24 cellular contexts compared by ENCODE assay signal in genomic region chr7:29468196-29468595, GRCh38.
DNase-seq lines count a peak whose midpoint lies in the region; ATAC-seq, FAIRE-seq and TF ChIP-seq lines count a peak whose summit lies in the region.
"Had no signal": no experiment of that assay in that cellular context is flagged by ENCODE, and none has a peak within 500 bp of the region (broad histone marks: within the 10 kb centered on the region; RNA-seq: fewer than 3 reads in every experiment).

No MANE protein-coding gene starts in this region.

- TF ChIP-seq POLR2A in Peyer's patch (IDR thresholded peaks at IDR 0.05) (peak in 1 of 2 donors; percentile 52), transverse colon (IDR thresholded peaks at IDR 0.05) (peak; percentile 28)

- WGBS in pancreas, 2 donors: 93 to 94% methylated on average over 2 of the region's 2 CpGs
- 61 to 83% methylated on average over 2 of the region's 2 CpGs for WGBS in transverse colon (ENCODE audit: low coverage in 1 of 2), 2 donors

- intact Hi-C loops in left colon (cut with DNase I, micrococcal nuclease): no loop called here
- intact Hi-C loops in pancreas (cut with DNase I): no loop called here
- intact Hi-C loops in transverse colon (cut with DNase I; ENCODE audit: low total_unique reads): no loop called here
- intact Hi-C loops in posterior vena cava (cut with DNase I): no loop called here

- FAIRE-seq in pancreas (lab: Jason Lieb, UNC): peak; percentile 23
- FAIRE-seq: A549, D721Med, GM12878 had no signal

- H3K36me3 ChIP-seq in Peyer's patch (no peaks in the 10 kb centered on the region), pancreas (no peaks in the 10 kb centered on the region), transverse colon (no peaks in the 10 kb centered on the region)
- H3K36me3 ChIP-seq: BE2C; BLaER1 treated with 17β-estradiol and CSF1 and Interleukin-3, amounts not matched to agents 10 nM and 100 nM had no signal

- TF ChIP-seq CTCF in Peyer's patch (IDR thresholded peaks at IDR 0.05) (no peak), pancreas (IDR thresholded peaks at IDR 0.05) (no peak), transverse colon (IDR thresholded peaks at IDR 0.05) (no peak)

- in situ Hi-C loops in transverse colon (cut with MboI; ENCODE audit: low pct_ligation_motif_present in 1 of 4, low pct_unique_long_range_greater_than_20kb in 1 of 4, low sequenced_read_pairs in 3 of 4): no loop called here

- peak overlapping the region in 1 of 4 donors; percentile 23 for H3K4me3 ChIP-seq in Peyer's patch
- H3K4me3 ChIP-seq in pancreas: no peak overlapping the region
- H3K4me3 ChIP-seq in transverse colon: no peak overlapping the region
- H3K4me3 ChIP-seq: A549; BLaER1 treated with 17β-estradiol and CSF1 and Interleukin-3, amounts not matched to agents 10 nM and 100 nM; GM12878; GM23338 had no signal

- peak; percentile 64 for ATAC-seq in left colon
- ATAC-seq in pancreas: no peak
- no peak for ATAC-seq in HG03342 (IDR thresholded peaks at IDR 0.05; ENCODE audit: unreplicated experiment)
- ATAC-seq: A549, GM12878, GM23338 had no signal

- TF ChIP-seq EP300 in transverse colon (IDR thresholded peaks at IDR 0.05; ENCODE audit: low read depth): no peak

- H3K27me3 ChIP-seq in Peyer's patch (no peaks in the 10 kb centered on the region), pancreas (no peaks in the 10 kb centered on the region), transverse colon (no peaks in the 10 kb centered on the region)
- H3K27me3 ChIP-seq: BE2C; BLaER1 treated with 17β-estradiol and CSF1 and Interleukin-3, amounts not matched to agents 10 nM and 100 nM had no signal

- H3K4me1 ChIP-seq in Peyer's patch (peaks cover 0 to 36% (median 2%) of the 10 kb centered on the region in 4 donors), pancreas (peaks cover 0 to 6% (median 0%) of the 10 kb centered on the region in 3 donors), transverse colon (peaks cover 6 to 81% (median 28%) of the 10 kb centered on the region in 4 donors)
- H3K4me1 ChIP-seq: BE2C had no signal

- H3K27ac ChIP-seq in Peyer's patch (peak overlapping the region in 3 of 4 donors; percentile 57 to 83 (median 75)), pancreas (no peak overlapping the region), transverse colon (peak overlapping the region; percentile 71 to 76 (median 74))
- H3K27ac ChIP-seq: A549; BLaER1 treated with 17β-estradiol and CSF1 and Interleukin-3, amounts not matched to agents 10 nM and 100 nM had no signal

- DNase-seq in Peyer's patch: peak in 2 of 3 donors; percentile 71 to 80
- peak; percentile 72 to 86 for DNase-seq in left colon
- DNase-seq in pancreas: no peak
- DNase-seq in transverse colon: peak; percentile 79
- no peak for DNase-seq in HCEC 1CT
- DNase-seq in posterior vena cava (ENCODE audit: low spot score): no peak
- DNase-seq: 8988T; ACHN; AML-193; BE2C; CD4-positive, alpha-beta T cell; CD8-positive, alpha-beta memory T cell; DMS 273 treated with DMSO at 0.1 percent for 48 hours; DMS79; EL; GDM1; H9; HFFc6 had no signal

- H3K9me3 ChIP-seq in Peyer's patch (no peaks in the 10 kb centered on the region), pancreas (no peaks in the 10 kb centered on the region), transverse colon (no peaks in the 10 kb centered on the region)
- H3K9me3 ChIP-seq: A549; BE2C; BLaER1 treated with 17β-estradiol and CSF1 and Interleukin-3, amounts not matched to agents 10 nM and 100 nM had no signal

Comparison
In these comparisons a context has a peak if more than half of its experiments do, and no peak if none do; other contexts are left out.
1. DNase-seq: peak in Peyer's patch (2 of 3), left colon (2 of 2) and transverse colon (single experiment); none in pancreas (0 of 6), HCEC 1CT (single experiment) and posterior vena cava (single experiment).
2. H3K27ac ChIP-seq: peak in Peyer's patch (3 of 4) and transverse colon (4 of 4); none in pancreas (0 of 4).